In genomic region chr19:11446652-11447301, GRCh38 we compare ENCODE assay signal across 8 cellular contexts. TPM values are rescaled to one million over a fixed set of nuclear protein-coding genes. Genes with fewer than 3 reads are reported as not detected.
DNase-seq lines count a peak whose midpoint lies in the region; ATAC-seq and TF ChIP-seq lines count a peak whose summit lies in the region.

No MANE protein-coding gene starts in this region.

- no peak overlapping the region for H3K4me3 ChIP-seq in AG09309 (ENCODE audit: control insufficient read depth, low read depth, low read length)

- peak; percentile 75 for TF ChIP-seq CTCF in AG09309 (IDR thresholded peaks at IDR 0.05; ENCODE audit: control insufficient read depth, insufficient read depth, low read depth, low read length, missing control alignments)

- peak; percentile 51 to 64 for ATAC-seq in activated CD4-positive, CD25-positive, alpha-beta regulatory T cell treated with anti-CD3 and anti-CD28 coated beads, Interleukin-2, amount 50 U/mL, for 24 hours
- ATAC-seq in HG02642 (IDR thresholded peaks at IDR 0.05; ENCODE audit: poor library complexity, unreplicated experiment) = no peak

- DNase-seq in AG09309 (ENCODE audit: low read depth) = no peak
- peak; percentile 60 for DNase-seq in GM19238 (ENCODE audit: insufficient read length, low spot score)
- peak; percentile 65 for DNase-seq in dermis blood vessel endothelial cell
- DNase-seq in medulla oblongata (ENCODE audit: extremely low spot score) = peak; percentile 93
- peak; percentile 92 for DNase-seq in superior temporal gyrus (ENCODE audit: extremely low spot score)
- DNase-seq in mucosa of gallbladder (ENCODE audit: low spot score) = no peak

RNA-seq across cellular contexts. Expression of gene PRKCSH, which starts 11.3 kb away (rescaled TPM):
- total RNA-seq in dermis blood vessel endothelial cell = 117 and 310 TPM in 2 replicates
- 357 TPM for total RNA-seq in mucosa of gallbladder

RNA-seq across cellular contexts. Expression of gene ODAD3, which starts 11.9 kb away (rescaled TPM):
- total RNA-seq in dermis blood vessel endothelial cell = 0.05 TPM in 1 of 2 replicates, not detected in the other
- 1.4 TPM for total RNA-seq in mucosa of gallbladder

RNA-seq across cellular contexts. Expression of gene RGL3, which starts 27.7 kb away (rescaled TPM):
- total RNA-seq in dermis blood vessel endothelial cell (2.1 and 4.3 TPM in 2 replicates), mucosa of gallbladder (72.0 TPM)

RNA-seq across cellular contexts. Expression of gene ELAVL3, which starts 34.1 kb away (rescaled TPM):
- total RNA-seq in dermis blood vessel endothelial cell = not detected in 2 replicates
- 0.20 TPM for total RNA-seq in mucosa of gallbladder

RNA-seq across cellular contexts. Expression of gene ZNF653, which starts 58.9 kb away (rescaled TPM):
- 5.1 and 12.4 TPM in 2 replicates for total RNA-seq in dermis blood vessel endothelial cell
- 13.8 TPM for total RNA-seq in mucosa of gallbladder

Comparison
In these comparisons a context has a peak if more than half of its experiments do, and no peak if none do; other contexts are left out.
1. DNase-seq: peak in GM19238 (single experiment), dermis blood vessel endothelial cell (single experiment), medulla oblongata (single experiment) and superior temporal gyrus (single experiment); none in AG09309 (single experiment) and mucosa of gallbladder (single experiment).
2. RNA of gene RGL3, which starts 27.7 kb away (total RNA-seq): 72.0 TPM in mucosa of gallbladder (single experiment); 2.1 to 4.3 TPM in dermis blood vessel endothelial cell; every median in the first group is over 10 times any median in the second.